In genomic region chr11:45885274-45885920, GRCh38 we compare ENCODE assay signal across 8 cellular contexts. TPM values are rescaled to one million over a fixed set of nuclear protein-coding genes. Genes with fewer than 3 reads are reported as not detected.
DNase-seq lines count a peak whose midpoint lies in the region; ATAC-seq and TF ChIP-seq lines count a peak whose summit lies in the region.

Gene MAPK8IP1 (plus strand): TSS chr11:45885651. CDS start chr11:45885821, 170 bp downstream.

- TF ChIP-seq CTCF in AG09309 (IDR thresholded peaks at IDR 0.05; ENCODE audit: control insufficient read depth, insufficient read depth, low read depth, low read length, missing control alignments) (no peak), left ventricle myocardium inferior (IDR thresholded peaks at IDR 0.05; ENCODE audit: borderline replicate concordance) (no peak)

- H3K4me3 ChIP-seq in AG09309 (ENCODE audit: control insufficient read depth, low read depth, low read length) = peak within 1 kb of the TSS; percentile 30
- peak within 1 kb of the TSS; percentile 41 for H3K4me3 ChIP-seq in SJSA1
- H3K4me3 ChIP-seq in left ventricle myocardium inferior = peak within 1 kb of the TSS; percentile 66
- H3K4me3 ChIP-seq in rectal smooth muscle tissue (ENCODE audit: low read length) = peak within 1 kb of the TSS; percentile 53

- H3K36me3 Mint-ChIP-seq in activated naive CD4-positive, alpha-beta T cell treated with anti-CD3 and anti-CD28 coated beads, Interleukin-2, amount 50 U/mL, for 72 hours = peaks cover 0 to 4% of the 10 kb centered on the region in 2 donors

- H3K9me3 Mint-ChIP-seq in activated naive CD4-positive, alpha-beta T cell treated with anti-CD3 and anti-CD28 coated beads, Interleukin-2, amount 50 U/mL, for 72 hours = no peaks in the 10 kb centered on the region

- ATAC-seq in activated naive CD4-positive, alpha-beta T cell treated with anti-CD3 and anti-CD28 coated beads, Interleukin-2, amount 50 U/mL, for 72 hours = peak; percentile 74 to 85

- intact Hi-C loops in left ventricle myocardium inferior (cut with micrococcal nuclease) = no loop called here

- no peak for DNase-seq in AG09309 (ENCODE audit: low read depth)
- peak; percentile 62 for DNase-seq in GM19240 (ENCODE audit: insufficient read length, low spot score)
- DNase-seq in HuH-7.5 (ENCODE audit: low spot score) = peak; percentile 83
- peak; percentile 33 to 70 for DNase-seq in SJSA1 (ENCODE audit: low read depth in 1 of 2, low spot score in 2 of 2)
- peak in 1 of 2 donors; percentile 70 for DNase-seq in activated naive CD4-positive, alpha-beta T cell treated with anti-CD3 and anti-CD28 coated beads, Interleukin-2, amount 50 U/mL, for 72 hours (ENCODE audit: low spot score in 2 of 2)
- DNase-seq in left ventricle myocardium inferior = peak; percentile 48
- no peak for DNase-seq in NK-92 (lab: John Stamatoyannopoulos, UW; ENCODE audit: unreplicated experiment)

- H3K36me3 ChIP-seq in SJSA1 = peaks cover 22% of the 10 kb centered on the region
- peaks cover 24% of the 10 kb centered on the region for H3K36me3 ChIP-seq in left ventricle myocardium inferior
- peaks cover 12% of the 10 kb centered on the region for H3K36me3 ChIP-seq in rectal smooth muscle tissue (ENCODE audit: control insufficient read depth, insufficient read depth, low read length)

- H3K9ac ChIP-seq in rectal smooth muscle tissue (ENCODE audit: low read length) = no peak within 1 kb of the TSS

- peak within 1 kb of the TSS in 1 of 2 donors; percentile 21 for H3K27ac Mint-ChIP-seq in activated naive CD4-positive, alpha-beta T cell treated with anti-CD3 and anti-CD28 coated beads, Interleukin-2, amount 50 U/mL, for 72 hours

- H3K27ac ChIP-seq in SJSA1 (no peak within 1 kb of the TSS), left ventricle myocardium inferior (replicated peaks) (no peak within 1 kb of the TSS), rectal smooth muscle tissue (ENCODE audit: low read depth, low read length) (no peak within 1 kb of the TSS)

- H3K4me1 ChIP-seq in SJSA1 (replicated peaks) (peaks cover 9% of the 10 kb centered on the region), left ventricle myocardium inferior (peaks cover 20% of the 10 kb centered on the region), rectal smooth muscle tissue (ENCODE audit: control insufficient read depth, insufficient read depth, low read length) (peaks cover 11% of the 10 kb centered on the region)

- H3K27me3 ChIP-seq in SJSA1 (replicated peaks) = peaks cover 6% of the 10 kb centered on the region
- H3K27me3 ChIP-seq in left ventricle myocardium inferior (ENCODE audit: low read depth) = no peaks in the 10 kb centered on the region
- peaks cover 2% of the 10 kb centered on the region for H3K27me3 ChIP-seq in rectal smooth muscle tissue (ENCODE audit: control insufficient read depth, insufficient read depth, low read length)

- H3K9me3 ChIP-seq in SJSA1 (replicated peaks) (peaks cover 3% of the 10 kb centered on the region; the same call in 1 of the 2 replicates), left ventricle myocardium inferior (replicated peaks) (no peaks in the 10 kb centered on the region)

RNA-seq across cellular contexts. Expression of gene MAPK8IP1, which starts in this region (rescaled TPM):
- total RNA-seq in SJSA1 (2014; rRNA removed; shearing (Covaris generic)) = 2.6 and 4.3 TPM in 2 replicates
- under 1 TPM; 0.23 to 0.57 TPM for total RNA-seq in activated naive CD4-positive, alpha-beta T cell treated with anti-CD3 and anti-CD28 coated beads, Interleukin-2, amount 50 U/mL, for 72 hours
- 4.6 TPM for total RNA-seq in left ventricle myocardium inferior

Comparison
In these comparisons a context has a peak if more than half of its experiments do, and no peak if none do; other contexts are left out.
1. Peak in ATAC-seq in activated naive CD4-positive, alpha-beta T cell treated with anti-CD3 and anti-CD28 coated beads, Interleukin-2, amount 50 U/mL, for 72 hours; RNA of the gene not detected or under 1 TPM.
2. DNase-seq: peak in GM19240 (single experiment), HuH-7.5 (single experiment), SJSA1 (2 of 2) and left ventricle myocardium inferior (single experiment); none in AG09309 (single experiment) and NK-92 (single experiment).
3. Peak in every context shown above with its lines, with median percentiles within 50 percentile points of each other: H3K4me3 ChIP-seq.